12 cellular contexts compared by ENCODE assay signal in the genomic region with DNA sequence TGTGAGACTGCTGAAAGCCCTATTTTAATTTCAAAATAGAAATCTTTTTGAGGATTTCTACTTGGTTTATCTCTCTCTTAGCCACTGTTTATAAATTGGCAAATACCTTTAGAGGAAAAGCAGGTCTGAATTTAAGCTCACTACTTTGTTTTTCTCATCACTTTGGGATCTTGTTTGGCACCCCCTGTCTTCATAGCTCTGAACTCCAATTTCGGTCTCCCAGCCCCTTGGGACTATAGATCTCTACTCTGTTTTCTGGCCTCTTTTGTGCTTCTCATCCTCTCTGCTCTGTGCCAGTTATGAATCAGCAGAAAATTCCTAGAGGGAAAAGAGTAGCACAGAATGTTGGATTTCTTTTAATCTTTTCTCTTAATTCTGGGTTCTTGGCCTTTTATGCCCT.
DNase-seq lines count a peak whose midpoint lies in the region; ATAC-seq and TF ChIP-seq lines count a peak whose summit lies in the region.
"Had no signal": no experiment of that assay in that cellular context is flagged by ENCODE, and none has a peak within 500 bp of the region (broad histone marks: within the 10 kb centered on the region; RNA-seq: fewer than 3 reads in every experiment).

No MANE protein-coding gene starts in this region.

- H3K9me3 ChIP-seq in PC-3 (ENCODE audit: low read length), result no peaks in the 10 kb centered on the region
- H3K9me3 ChIP-seq: neutrophil had no signal

- CTCF ChIA-PET in PC-3 (lab: Charles Lee), result interaction anchor here (0.6 kb wide), 1 partner anchor 227 kb away, joined by 6 read pairs; no protein-coding TSS in a partner anchor

- no peaks in the 10 kb centered on the region for H3K9me2 ChIP-seq in PC-3 (replicated peaks; ENCODE audit: low read length)

- H3K4me3 ChIP-seq in PC-3 (ENCODE audit: low read length), result no peak overlapping the region

- H3K4me2 ChIP-seq in PC-3 (ENCODE audit: low read length), result no peak overlapping the region

- H3K27me3 ChIP-seq in PC-3 (ENCODE audit: low read length), result no peaks in the 10 kb centered on the region
- H3K27me3 ChIP-seq: neutrophil had no signal

- no peaks in the 10 kb centered on the region for H3F3A ChIP-seq in PC-3 (ENCODE audit: low read length, unreplicated experiment)

- DNase-seq in activated naive CD4-positive, alpha-beta T cell treated with anti-CD3 and anti-CD28 coated beads, Interleukin-2, amount 50 U/mL, for 72 hours (ENCODE audit: low spot score in 2 of 2), result no peak
- no peak for DNase-seq in activated naive CD4-positive, alpha-beta T cell treated with anti-CD3 and anti-CD28 coated beads, Interleukin-2, amount 50 U/mL, for 16 hours
- DNase-seq in PC-3, result no peak
- peak; percentile 3 for DNase-seq in fibroblast of gingiva (ENCODE audit: low read depth)
- no peak for DNase-seq in stimulated activated naive CD8-positive, alpha-beta T cell treated with anti-CD3 and anti-CD28 coated beads, Interleukin-15, amount 100 ng/mL, for 72 hours
- DNase-seq in SKM-1 treated with dmso at 0.1 percent for 144 hours (lab: John Stamatoyannopoulos, UW; ENCODE audit: unreplicated experiment), result no peak
- DNase-seq in NCI-H2196 (lab: John Stamatoyannopoulos, UW; ENCODE audit: unreplicated experiment), result no peak
- DNase-seq: anterior cingulate cortex, NCI-H82 had no signal

- no peak overlapping the region for H3K9ac ChIP-seq in PC-3 (ENCODE audit: low read length)

- no peak overlapping the region for H2AFZ ChIP-seq in PC-3 (ENCODE audit: low read length)

- H3K4me3 Mint-ChIP-seq in stimulated activated naive CD8-positive, alpha-beta T cell treated with anti-CD3 and anti-CD28 coated beads, Interleukin-15, amount 100 ng/mL, for 72 hours, result peak overlapping the region; percentile 26 to 31
- H3K4me3 Mint-ChIP-seq: IgD-negative memory B cell had no signal

- no peaks in the 10 kb centered on the region for H3K79me2 ChIP-seq in PC-3 (ENCODE audit: low read length)

- H3K4me1 ChIP-seq in PC-3 (ENCODE audit: insufficient read depth, low read length), result no peaks in the 10 kb centered on the region

- ATAC-seq in activated naive CD4-positive, alpha-beta T cell treated with anti-CD3 and anti-CD28 coated beads, Interleukin-2, amount 50 U/mL, for 72 hours, result peak in 1 of 2 donors; percentile 53
- ATAC-seq in PC-3 (no peak), HG03442 (IDR thresholded peaks at IDR 0.05; ENCODE audit: unreplicated experiment) (no peak)
- ATAC-seq in stimulated activated naive CD8-positive, alpha-beta T cell treated with anti-CD3 and anti-CD28 coated beads, Interleukin-15, amount 100 ng/mL, for 72 hours, result no peak

- POLR2A ChIA-PET in PC-3 (lab: Charles Lee; ENCODE audit: unreplicated experiment), result no interaction called here

- intact Hi-C loops in PC-3 (cut with micrococcal nuclease), result loop anchor here (5.0 kb wide), 1 partner anchor 236 kb away; no protein-coding TSS in a partner anchor

- H3K27ac ChIP-seq in PC-3 (ENCODE audit: low read length), result no peak overlapping the region
- H3K27ac ChIP-seq: neutrophil had no signal

- peaks cover 6 to 33% of the 10 kb centered on the region in 2 donors for H3K36me3 Mint-ChIP-seq in activated naive CD4-positive, alpha-beta T cell treated with anti-CD3 and anti-CD28 coated beads, Interleukin-2, amount 50 U/mL, for 72 hours
- H3K36me3 Mint-ChIP-seq: IgD-negative memory B cell had no signal

- peak overlapping the region; percentile 23 to 68 for H3K27ac Mint-ChIP-seq in activated naive CD4-positive, alpha-beta T cell treated with anti-CD3 and anti-CD28 coated beads, Interleukin-2, amount 50 U/mL, for 72 hours
- H3K27ac Mint-ChIP-seq in stimulated activated naive CD8-positive, alpha-beta T cell treated with anti-CD3 and anti-CD28 coated beads, Interleukin-15, amount 100 ng/mL, for 72 hours, result peak overlapping the region in 1 of 2 donors; percentile 50
- H3K27ac Mint-ChIP-seq: IgD-negative memory B cell had no signal

- H3K36me3 ChIP-seq in PC-3 (ENCODE audit: low read depth, low read length), result no peaks in the 10 kb centered on the region

- no TSS peak for BruUV-seq in PC-3 (replicated peaks; lab: Mats Ljungman, UMichigan)

- peaks cover 72% of the 10 kb centered on the region for H3K4me1 Mint-ChIP-seq in stimulated activated naive CD8-positive, alpha-beta T cell treated with anti-CD3 and anti-CD28 coated beads, Interleukin-15, amount 100 ng/mL, for 72 hours

- peaks cover under 1 to 7% of the 10 kb centered on the region in 2 donors for H3K9me3 Mint-ChIP-seq in activated naive CD4-positive, alpha-beta T cell treated with anti-CD3 and anti-CD28 coated beads, Interleukin-2, amount 50 U/mL, for 72 hours
- peaks cover 9 to 13% of the 10 kb centered on the region in 2 donors for H3K9me3 Mint-ChIP-seq in stimulated activated naive CD8-positive, alpha-beta T cell treated with anti-CD3 and anti-CD28 coated beads, Interleukin-15, amount 100 ng/mL, for 72 hours
- H3K9me3 Mint-ChIP-seq: IgD-negative memory B cell had no signal

- no peaks in the 10 kb centered on the region for H4K20me1 ChIP-seq in PC-3 (ENCODE audit: low read length)

- peak; percentile 31; the same call in 1 of the 2 replicates for TF ChIP-seq CTCF in PC-3 (conservative IDR thresholded peaks at IDR 0.05; ENCODE audit: low read depth, low read length)

- H3K27me3 Mint-ChIP-seq in stimulated activated naive CD8-positive, alpha-beta T cell treated with anti-CD3 and anti-CD28 coated beads, Interleukin-15, amount 100 ng/mL, for 72 hours, result no peaks in the 10 kb centered on the region
